Comparison of ENCODE assay signal across 22 cellular contexts in the genomic region with DNA sequence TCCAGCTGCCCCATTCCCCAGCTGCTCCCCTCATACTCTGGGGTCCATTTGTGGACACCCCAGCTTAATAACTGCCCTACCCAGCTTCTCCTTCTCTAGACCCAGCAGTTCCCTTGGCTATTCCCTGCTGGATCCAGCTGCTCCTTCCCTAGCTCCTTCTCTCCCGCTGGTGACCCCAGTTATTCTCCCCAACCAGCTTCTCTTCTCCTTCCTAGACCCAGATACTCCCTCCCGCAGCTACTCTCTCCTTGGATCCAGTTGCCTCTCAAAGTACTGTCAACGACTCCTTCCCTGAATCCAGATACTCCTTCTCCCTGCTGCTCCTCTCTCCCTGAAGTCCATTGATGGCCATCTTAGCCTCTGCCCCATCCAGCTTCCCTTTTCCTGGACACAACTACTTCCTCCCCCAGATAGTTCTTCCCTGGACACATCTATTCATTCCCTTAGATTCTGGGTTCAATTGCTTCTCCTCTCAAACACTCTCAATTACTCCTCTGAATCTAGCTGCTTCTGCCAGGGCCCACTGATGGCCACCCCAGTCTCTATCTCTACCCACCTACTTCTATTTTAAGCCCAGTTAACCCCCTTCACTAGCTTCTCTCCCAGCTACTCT. TPM values are rescaled to one million over a fixed set of nuclear protein-coding genes. Genes with fewer than 3 reads are reported as not detected.
A peak's percentile ranks its signal among the peaks of the same experiment; 100 is the strongest.
DNase-seq lines count a peak whose midpoint lies in the region; ATAC-seq and TF ChIP-seq lines count a peak whose summit lies in the region.
"Had no signal": no experiment of that assay in that cellular context is flagged by ENCODE, and none has a peak within 500 bp of the region (broad histone marks: within the 10 kb centered on the region; RNA-seq: fewer than 3 reads in every experiment).

No MANE protein-coding gene starts in this region.

- H3K27me3 Mint-ChIP-seq in activated CD4-positive, alpha-beta memory T cell treated with anti-CD3 and anti-CD28 coated beads for 36 hours = no peaks in the 10 kb centered on the region
- H3K27me3 Mint-ChIP-seq: CD4-positive, alpha-beta memory T cell had no signal

- no peak for ATAC-seq in Right ventricle myocardium superior (ENCODE audit: poor library complexity)

- peaks cover 100% of the 10 kb centered on the region for H3K36me3 ChIP-seq in left ventricle myocardium inferior
- peaks cover 56 to 80% of the 10 kb centered on the region in 2 donors for H3K36me3 ChIP-seq in muscle layer of duodenum (ENCODE audit: control insufficient read depth in 1 of 2, insufficient read depth in 2 of 2, low read length in 2 of 2)
- H3K36me3 ChIP-seq in stomach = peaks cover 93 to 100% (median 100%) of the 10 kb centered on the region in 4 donors
- H3K36me3 ChIP-seq: BE2C, HAP-1 had no signal

- H3K4me3 ChIP-seq in left ventricle myocardium inferior = peak overlapping the region; percentile 69
- peak overlapping the region in 1 of 2 donors; percentile 26 for H3K4me3 ChIP-seq in muscle layer of duodenum (ENCODE audit: low read depth in 1 of 2, low read length in 2 of 2)
- no peak overlapping the region for H3K4me3 ChIP-seq in stomach
- H3K4me3 ChIP-seq: HAP-1, SJCRH30 had no signal

- H3K27me3 ChIP-seq in left ventricle myocardium inferior (ENCODE audit: low read depth) (no peaks in the 10 kb centered on the region), muscle layer of duodenum (ENCODE audit: low read depth, low read length) (no peaks in the 10 kb centered on the region), stomach (no peaks in the 10 kb centered on the region)
- H3K27me3 ChIP-seq: BE2C, SJCRH30 had no signal

- TF ChIP-seq EP300 in stomach (IDR thresholded peaks at IDR 0.05) = no peak

- TF ChIP-seq CTCF in left ventricle myocardium inferior (IDR thresholded peaks at IDR 0.05; ENCODE audit: borderline replicate concordance) = no peak
- no peak for TF ChIP-seq CTCF in stomach (IDR thresholded peaks at IDR 0.05)

- no peak overlapping the region for H3K4me3 Mint-ChIP-seq in activated CD4-positive, alpha-beta memory T cell treated with anti-CD3 and anti-CD28 coated beads for 36 hours
- H3K4me3 Mint-ChIP-seq: CD4-positive, alpha-beta memory T cell had no signal

- no peak for DNase-seq in left ventricle myocardium inferior
- no peak for DNase-seq in Right ventricle myocardium superior
- DNase-seq in stomach = no peak
- DNase-seq in H4 (ENCODE audit: low spot score) = no peak
- DNase-seq in islet precursor cell = no peak
- DNase-seq in substantia nigra (lab: John Stamatoyannopoulos, UW) = no peak
- no peak for DNase-seq in activated CD4-positive, alpha-beta memory T cell treated with anti-CD3 and anti-CD28 coated beads for 36 hours
- DNase-seq: BE2C; CD4-positive, alpha-beta memory T cell; DMS79 treated with DMSO at 0.1 percent for 48 hours; NCI-H1417; NCI-H1930; NCI-H2171 treated with DMSO at 0.1 percent for 48 hours; NCI-H748 treated with DMSO at 0.1 percent for 48 hours; OCI-M1; RPMI8226; SJCRH30 had no signal

- H3K4me1 ChIP-seq in left ventricle myocardium inferior (peaks cover 91% of the 10 kb centered on the region), muscle layer of duodenum (ENCODE audit: control insufficient read depth in 1 of 2, insufficient read depth in 2 of 2, low read length in 2 of 2) (peaks cover 3 to 80% of the 10 kb centered on the region in 2 donors), stomach (peaks cover 27 to 94% (median 63%) of the 10 kb centered on the region in 4 donors)
- H3K4me1 ChIP-seq: BE2C, HAP-1, SJCRH30 had no signal

- H3K9me3 Mint-ChIP-seq in activated CD4-positive, alpha-beta memory T cell treated with anti-CD3 and anti-CD28 coated beads for 36 hours = no peaks in the 10 kb centered on the region
- H3K9me3 Mint-ChIP-seq: CD4-positive, alpha-beta memory T cell had no signal

- TF ChIP-seq POLR2A in stomach (IDR thresholded peaks at IDR 0.05) = no peak

- 72 to 91% (median 85%) methylated on average over 3 of the region's 3 CpGs for WGBS in stomach, 5 donors

- H3K36me3 Mint-ChIP-seq in activated CD4-positive, alpha-beta memory T cell treated with anti-CD3 and anti-CD28 coated beads for 36 hours = no peaks in the 10 kb centered on the region
- H3K36me3 Mint-ChIP-seq: CD4-positive, alpha-beta memory T cell had no signal

- H3K27ac ChIP-seq in left ventricle myocardium inferior (replicated peaks) = peak overlapping the region; percentile 11
- H3K27ac ChIP-seq in muscle layer of duodenum (ENCODE audit: low read length) = peak overlapping the region; percentile 49
- peak overlapping the region in 4 of 5 donors; percentile 21 to 98 (median 96) for H3K27ac ChIP-seq in stomach
- no peak overlapping the region for H3K27ac ChIP-seq in substantia nigra (ENCODE audit: low read depth, low read length, poor library complexity, severe bottlenecking)
- H3K27ac ChIP-seq: HL-60, SJCRH30 had no signal

- POLR2A ChIA-PET in activated CD4-positive, alpha-beta memory T cell treated with anti-CD3 and anti-CD28 coated beads for 36 hours (lab: Charles Lee) = interaction anchor here (1.2 kb wide), 1 partner anchor 11 kb away, joined by 5 read pairs; no protein-coding TSS in a partner anchor

- intact Hi-C loops in left ventricle myocardium inferior (cut with micrococcal nuclease) = no loop called here
- intact Hi-C loops in Right ventricle myocardium superior (cut with DNase I) = no loop called here
- intact Hi-C loops in stomach (cut with DNase I; ENCODE audit: low total_unique reads) = no loop called here
- intact Hi-C loops in activated CD4-positive, alpha-beta memory T cell treated with anti-CD3 and anti-CD28 coated beads for 36 hours (cut with micrococcal nuclease) = no loop called here

- CTCF ChIA-PET in activated CD4-positive, alpha-beta memory T cell treated with anti-CD3 and anti-CD28 coated beads for 36 hours (lab: Charles Lee) = interaction anchor here (0.7 to 3.5 kb wide), 4 partner anchors 8 to 135 kb away, joined by 3 to 18 read pairs (median 10); a partner anchor contains a TSS

- H3K27ac Mint-ChIP-seq in activated CD4-positive, alpha-beta memory T cell treated with anti-CD3 and anti-CD28 coated beads for 36 hours = no peak overlapping the region

- no peaks in the 10 kb centered on the region for H3K4me1 Mint-ChIP-seq in activated CD4-positive, alpha-beta memory T cell treated with anti-CD3 and anti-CD28 coated beads for 36 hours (ENCODE audit: low read depth)
- H3K4me1 Mint-ChIP-seq: CD4-positive, alpha-beta memory T cell had no signal

- H3K9me3 ChIP-seq in left ventricle myocardium inferior (replicated peaks) = no peaks in the 10 kb centered on the region
- no peaks in the 10 kb centered on the region for H3K9me3 ChIP-seq in muscle layer of duodenum (ENCODE audit: control insufficient read depth in 1 of 2, low read length in 2 of 2)
- H3K9me3 ChIP-seq in stomach = no peaks in the 10 kb centered on the region
- H3K9me3 ChIP-seq: BE2C, HAP-1, SJCRH30 had no signal

RNA-seq across cellular contexts. Expression of a gene that starts 11.6 kb away (rescaled TPM):
- total RNA-seq in left ventricle myocardium inferior (51.5 TPM), Right ventricle myocardium superior (43.4 TPM), stomach (1,000 to 10,000 TPM in 1 of 5 donors, 100 to 1,000 TPM in 3, 10 to 100 TPM in 1; 59.8 to 1,443 (median 573) TPM)
- 100 to 1,000 TPM; 243 to 454 (median 300) TPM for polyA plus RNA-seq in stomach
- total RNA-seq in H4 (2014; rRNA removed; shearing (Covaris generic)) = 2.3 and 10.0 TPM in 2 replicates
- total RNA-seq in activated CD4-positive, alpha-beta memory T cell treated with anti-CD3 and anti-CD28 coated beads for 36 hours = 10 to 100 TPM; 14.1 to 14.3 TPM

RNA-seq across cellular contexts. Expression of a gene that starts 14.6 kb away (rescaled TPM):
- total RNA-seq in left ventricle myocardium inferior (245 TPM), Right ventricle myocardium superior (256 TPM), stomach (100 to 1,000 TPM; 120 to 607 (median 406) TPM)
- 100 to 1,000 TPM in 1 of 3 donors, 10 to 100 TPM in 2; 51.5 to 424 (median 78.5) TPM for polyA plus RNA-seq in stomach
- total RNA-seq in H4 (2014; rRNA removed; shearing (Covaris generic)) = 13.9 and 20.9 TPM in 2 replicates
- 10 to 100 TPM; 55.1 to 57.4 TPM for total RNA-seq in activated CD4-positive, alpha-beta memory T cell treated with anti-CD3 and anti-CD28 coated beads for 36 hours

RNA-seq across cellular contexts. Expression of a gene that starts 27.0 kb away (rescaled TPM):
- total RNA-seq in left ventricle myocardium inferior (20.7 TPM), Right ventricle myocardium superior (15.4 TPM), stomach (10 to 100 TPM in 2 of 5 donors, 1 to 10 TPM in 3; 1.8 to 34.4 (median 9.6) TPM)
- polyA plus RNA-seq in stomach = 1 to 10 TPM; 5.5 to 9.5 (median 7.5) TPM
- 0.45 and 0.79 TPM in 2 replicates for total RNA-seq in H4 (2014; rRNA removed; shearing (Covaris generic))
- under 1 TPM in 1 of 2 experiments, not detected in 1; 0.14 TPM for total RNA-seq in activated CD4-positive, alpha-beta memory T cell treated with anti-CD3 and anti-CD28 coated beads for 36 hours
- polyA plus RNA-seq: CD4-positive, alpha-beta memory T cell had no signal

RNA-seq across cellular contexts. Expression of a gene that starts 44.6 kb away (rescaled TPM):
- total RNA-seq in left ventricle myocardium inferior (not detected), Right ventricle myocardium superior (not detected), stomach (not detected)
- 1 to 10 TPM in 1 of 3 donors, under 1 TPM in 1, not detected in 1; 0.75 to 2.5 TPM for polyA plus RNA-seq in stomach
- total RNA-seq in H4 (2014; rRNA removed; shearing (Covaris generic)) = not detected in 2 replicates
- not detected for total RNA-seq in activated CD4-positive, alpha-beta memory T cell treated with anti-CD3 and anti-CD28 coated beads for 36 hours
- total RNA-seq: CD4-positive, alpha-beta memory T cell; LHCN-M2; NCI-H460 had no signal
- polyA plus RNA-seq: CD4-positive, alpha-beta memory T cell had no signal
